In the genomic region with DNA sequence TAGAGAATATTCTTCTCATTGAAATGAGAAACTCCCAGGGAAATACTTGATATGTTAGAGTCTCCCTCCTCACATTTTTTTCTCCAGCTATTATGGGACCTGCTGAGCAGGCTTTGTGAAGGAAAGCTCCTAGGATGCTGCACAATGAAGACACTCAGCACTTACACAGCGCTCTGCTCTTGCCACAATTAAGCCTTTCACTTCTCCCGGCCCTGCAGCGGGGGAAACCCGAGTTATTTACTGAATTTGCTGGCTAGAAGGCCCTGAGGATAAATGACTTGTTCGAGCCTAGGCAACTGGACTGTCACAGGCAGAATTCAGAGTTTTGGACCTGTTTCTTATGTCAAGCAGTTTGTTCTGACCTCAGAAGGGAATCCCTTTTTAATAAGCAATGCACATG, we compare ENCODE assay signal across 1 cellular context.
TF ChIP-seq lines count a peak whose summit lies in the region.

No MANE protein-coding gene starts in this region.

TF ChIP-seq in H1, 55 proteins besides CTCF, POLR2A, EP300 and RAD21:
- TF ChIP-seq, protein P1, sequence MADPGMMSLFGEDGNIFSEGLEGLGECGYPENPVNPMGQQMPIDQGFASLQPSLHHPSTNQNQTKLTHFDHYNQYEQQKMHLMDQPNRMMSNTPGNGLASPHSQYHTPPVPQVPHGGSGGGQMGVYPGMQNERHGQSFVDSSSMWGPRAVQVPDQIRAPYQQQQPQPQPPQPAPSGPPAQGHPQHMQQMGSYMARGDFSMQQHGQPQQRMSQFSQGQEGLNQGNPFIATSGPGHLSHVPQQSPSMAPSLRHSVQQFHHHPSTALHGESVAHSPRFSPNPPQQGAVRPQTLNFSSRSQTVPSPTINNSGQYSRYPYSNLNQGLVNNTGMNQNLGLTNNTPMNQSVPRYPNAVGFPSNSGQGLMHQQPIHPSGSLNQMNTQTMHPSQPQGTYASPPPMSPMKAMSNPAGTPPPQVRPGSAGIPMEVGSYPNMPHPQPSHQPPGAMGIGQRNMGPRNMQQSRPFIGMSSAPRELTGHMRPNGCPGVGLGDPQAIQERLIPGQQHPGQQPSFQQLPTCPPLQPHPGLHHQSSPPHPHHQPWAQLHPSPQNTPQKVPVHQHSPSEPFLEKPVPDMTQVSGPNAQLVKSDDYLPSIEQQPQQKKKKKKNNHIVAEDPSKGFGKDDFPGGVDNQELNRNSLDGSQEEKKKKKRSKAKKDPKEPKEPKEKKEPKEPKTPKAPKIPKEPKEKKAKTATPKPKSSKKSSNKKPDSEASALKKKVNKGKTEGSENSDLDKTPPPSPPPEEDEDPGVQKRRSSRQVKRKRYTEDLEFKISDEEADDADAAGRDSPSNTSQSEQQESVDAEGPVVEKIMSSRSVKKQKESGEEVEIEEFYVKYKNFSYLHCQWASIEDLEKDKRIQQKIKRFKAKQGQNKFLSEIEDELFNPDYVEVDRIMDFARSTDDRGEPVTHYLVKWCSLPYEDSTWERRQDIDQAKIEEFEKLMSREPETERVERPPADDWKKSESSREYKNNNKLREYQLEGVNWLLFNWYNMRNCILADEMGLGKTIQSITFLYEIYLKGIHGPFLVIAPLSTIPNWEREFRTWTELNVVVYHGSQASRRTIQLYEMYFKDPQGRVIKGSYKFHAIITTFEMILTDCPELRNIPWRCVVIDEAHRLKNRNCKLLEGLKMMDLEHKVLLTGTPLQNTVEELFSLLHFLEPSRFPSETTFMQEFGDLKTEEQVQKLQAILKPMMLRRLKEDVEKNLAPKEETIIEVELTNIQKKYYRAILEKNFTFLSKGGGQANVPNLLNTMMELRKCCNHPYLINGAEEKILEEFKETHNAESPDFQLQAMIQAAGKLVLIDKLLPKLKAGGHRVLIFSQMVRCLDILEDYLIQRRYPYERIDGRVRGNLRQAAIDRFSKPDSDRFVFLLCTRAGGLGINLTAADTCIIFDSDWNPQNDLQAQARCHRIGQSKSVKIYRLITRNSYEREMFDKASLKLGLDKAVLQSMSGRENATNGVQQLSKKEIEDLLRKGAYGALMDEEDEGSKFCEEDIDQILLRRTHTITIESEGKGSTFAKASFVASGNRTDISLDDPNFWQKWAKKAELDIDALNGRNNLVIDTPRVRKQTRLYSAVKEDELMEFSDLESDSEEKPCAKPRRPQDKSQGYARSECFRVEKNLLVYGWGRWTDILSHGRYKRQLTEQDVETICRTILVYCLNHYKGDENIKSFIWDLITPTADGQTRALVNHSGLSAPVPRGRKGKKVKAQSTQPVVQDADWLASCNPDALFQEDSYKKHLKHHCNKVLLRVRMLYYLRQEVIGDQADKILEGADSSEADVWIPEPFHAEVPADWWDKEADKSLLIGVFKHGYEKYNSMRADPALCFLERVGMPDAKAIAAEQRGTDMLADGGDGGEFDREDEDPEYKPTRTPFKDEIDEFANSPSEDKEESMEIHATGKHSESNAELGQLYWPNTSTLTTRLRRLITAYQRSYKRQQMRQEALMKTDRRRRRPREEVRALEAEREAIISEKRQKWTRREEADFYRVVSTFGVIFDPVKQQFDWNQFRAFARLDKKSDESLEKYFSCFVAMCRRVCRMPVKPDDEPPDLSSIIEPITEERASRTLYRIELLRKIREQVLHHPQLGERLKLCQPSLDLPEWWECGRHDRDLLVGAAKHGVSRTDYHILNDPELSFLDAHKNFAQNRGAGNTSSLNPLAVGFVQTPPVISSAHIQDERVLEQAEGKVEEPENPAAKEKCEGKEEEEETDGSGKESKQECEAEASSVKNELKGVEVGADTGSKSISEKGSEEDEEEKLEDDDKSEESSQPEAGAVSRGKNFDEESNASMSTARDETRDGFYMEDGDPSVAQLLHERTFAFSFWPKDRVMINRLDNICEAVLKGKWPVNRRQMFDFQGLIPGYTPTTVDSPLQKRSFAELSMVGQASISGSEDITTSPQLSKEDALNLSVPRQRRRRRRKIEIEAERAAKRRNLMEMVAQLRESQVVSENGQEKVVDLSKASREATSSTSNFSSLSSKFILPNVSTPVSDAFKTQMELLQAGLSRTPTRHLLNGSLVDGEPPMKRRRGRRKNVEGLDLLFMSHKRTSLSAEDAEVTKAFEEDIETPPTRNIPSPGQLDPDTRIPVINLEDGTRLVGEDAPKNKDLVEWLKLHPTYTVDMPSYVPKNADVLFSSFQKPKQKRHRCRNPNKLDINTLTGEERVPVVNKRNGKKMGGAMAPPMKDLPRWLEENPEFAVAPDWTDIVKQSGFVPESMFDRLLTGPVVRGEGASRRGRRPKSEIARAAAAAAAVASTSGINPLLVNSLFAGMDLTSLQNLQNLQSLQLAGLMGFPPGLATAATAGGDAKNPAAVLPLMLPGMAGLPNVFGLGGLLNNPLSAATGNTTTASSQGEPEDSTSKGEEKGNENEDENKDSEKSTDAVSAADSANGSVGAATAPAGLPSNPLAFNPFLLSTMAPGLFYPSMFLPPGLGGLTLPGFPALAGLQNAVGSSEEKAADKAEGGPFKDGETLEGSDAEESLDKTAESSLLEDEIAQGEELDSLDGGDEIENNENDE (IDR thresholded peaks at IDR 0.05; ENCODE audit: insufficient replicate concordance, low read length), result peak; percentile 18
- peak; percentile 32 for TF ChIP-seq TAF7 (optimal IDR thresholded peaks at IDR 0.05; ENCODE audit: borderline replicate concordance, low read depth, low read length)
- peak; percentile 4; the same call in 1 of the 2 replicates for TF ChIP-seq MAFK (IDR thresholded peaks at IDR 0.05; ENCODE audit: low read depth, low read length)
- TF ChIP-seq NANOG (IDR thresholded peaks at IDR 0.05; ENCODE audit: insufficient read depth, low read depth, low read length, poor library complexity, severe bottlenecking), result peak; percentile 97
- TF ChIP-seq BCL11A (IDR thresholded peaks at IDR 0.05; ENCODE audit: low read depth in 2 of 2, low read length in 2 of 2), result peak in 1 of 2 experiments; percentile 16
- TF ChIP-seq PHF8 (conservative IDR thresholded peaks at IDR 0.05; ENCODE audit: low read depth, low read length), result no peak
- peak; percentile 57; the same call in 1 of the 2 replicates for TF ChIP-seq SP1 (IDR thresholded peaks at IDR 0.05; ENCODE audit: low read depth, low read length)
- 0 out of 4 replicates have a peak, but pooled peaks of 1 of the 2 experiments have one; percentile 71 for TF ChIP-seq HDAC2 (IDR thresholded peaks at IDR 0.05; ENCODE audit: borderline replicate concordance in 1 of 2, low read depth in 2 of 2, low read length in 2 of 2)
- TF ChIP-seq, protein P2, sequence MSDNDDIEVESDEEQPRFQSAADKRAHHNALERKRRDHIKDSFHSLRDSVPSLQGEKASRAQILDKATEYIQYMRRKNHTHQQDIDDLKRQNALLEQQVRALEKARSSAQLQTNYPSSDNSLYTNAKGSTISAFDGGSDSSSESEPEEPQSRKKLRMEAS (IDR thresholded peaks at IDR 0.05), result no peak
